Comparison of ENCODE assay signal across 2 cellular contexts in the genomic region with DNA sequence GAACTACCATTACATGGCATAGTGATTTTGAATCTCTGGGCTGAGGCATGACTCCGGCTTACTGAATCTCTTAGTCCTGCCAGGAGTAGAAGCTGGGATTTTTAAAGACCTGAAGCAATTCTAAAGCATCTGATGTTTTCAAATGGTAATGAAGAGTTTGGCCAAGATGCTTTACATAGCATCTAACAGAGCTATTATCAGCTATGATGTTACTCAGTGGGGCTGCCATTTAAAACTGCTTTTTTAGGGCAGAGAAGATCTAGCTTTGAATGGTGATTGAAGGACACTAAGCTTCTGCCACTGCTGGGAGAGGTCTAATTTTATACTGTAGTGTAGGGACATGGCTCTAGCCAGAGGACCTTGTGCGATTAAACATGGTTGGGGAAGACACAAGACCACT.
TF ChIP-seq lines count a peak whose summit lies in the region.

No MANE protein-coding gene starts in this region.

TF ChIP-seq in GM23338, 12 proteins besides CTCF, POLR2A, EP300 and RAD21:
- TF ChIP-seq EZH2 (IDR thresholded peaks at IDR 0.05; ENCODE audit: low read depth, unreplicated experiment) (no peak), NANOG (IDR thresholded peaks at IDR 0.05; ENCODE audit: borderline replicate concordance) (peak; percentile 29; the same call in 1 of the 2 replicates), JUNB (IDR thresholded peaks at IDR 0.05; ENCODE audit: unreplicated experiment) (no peak)
- TF ChIP-seq, protein P1, sequence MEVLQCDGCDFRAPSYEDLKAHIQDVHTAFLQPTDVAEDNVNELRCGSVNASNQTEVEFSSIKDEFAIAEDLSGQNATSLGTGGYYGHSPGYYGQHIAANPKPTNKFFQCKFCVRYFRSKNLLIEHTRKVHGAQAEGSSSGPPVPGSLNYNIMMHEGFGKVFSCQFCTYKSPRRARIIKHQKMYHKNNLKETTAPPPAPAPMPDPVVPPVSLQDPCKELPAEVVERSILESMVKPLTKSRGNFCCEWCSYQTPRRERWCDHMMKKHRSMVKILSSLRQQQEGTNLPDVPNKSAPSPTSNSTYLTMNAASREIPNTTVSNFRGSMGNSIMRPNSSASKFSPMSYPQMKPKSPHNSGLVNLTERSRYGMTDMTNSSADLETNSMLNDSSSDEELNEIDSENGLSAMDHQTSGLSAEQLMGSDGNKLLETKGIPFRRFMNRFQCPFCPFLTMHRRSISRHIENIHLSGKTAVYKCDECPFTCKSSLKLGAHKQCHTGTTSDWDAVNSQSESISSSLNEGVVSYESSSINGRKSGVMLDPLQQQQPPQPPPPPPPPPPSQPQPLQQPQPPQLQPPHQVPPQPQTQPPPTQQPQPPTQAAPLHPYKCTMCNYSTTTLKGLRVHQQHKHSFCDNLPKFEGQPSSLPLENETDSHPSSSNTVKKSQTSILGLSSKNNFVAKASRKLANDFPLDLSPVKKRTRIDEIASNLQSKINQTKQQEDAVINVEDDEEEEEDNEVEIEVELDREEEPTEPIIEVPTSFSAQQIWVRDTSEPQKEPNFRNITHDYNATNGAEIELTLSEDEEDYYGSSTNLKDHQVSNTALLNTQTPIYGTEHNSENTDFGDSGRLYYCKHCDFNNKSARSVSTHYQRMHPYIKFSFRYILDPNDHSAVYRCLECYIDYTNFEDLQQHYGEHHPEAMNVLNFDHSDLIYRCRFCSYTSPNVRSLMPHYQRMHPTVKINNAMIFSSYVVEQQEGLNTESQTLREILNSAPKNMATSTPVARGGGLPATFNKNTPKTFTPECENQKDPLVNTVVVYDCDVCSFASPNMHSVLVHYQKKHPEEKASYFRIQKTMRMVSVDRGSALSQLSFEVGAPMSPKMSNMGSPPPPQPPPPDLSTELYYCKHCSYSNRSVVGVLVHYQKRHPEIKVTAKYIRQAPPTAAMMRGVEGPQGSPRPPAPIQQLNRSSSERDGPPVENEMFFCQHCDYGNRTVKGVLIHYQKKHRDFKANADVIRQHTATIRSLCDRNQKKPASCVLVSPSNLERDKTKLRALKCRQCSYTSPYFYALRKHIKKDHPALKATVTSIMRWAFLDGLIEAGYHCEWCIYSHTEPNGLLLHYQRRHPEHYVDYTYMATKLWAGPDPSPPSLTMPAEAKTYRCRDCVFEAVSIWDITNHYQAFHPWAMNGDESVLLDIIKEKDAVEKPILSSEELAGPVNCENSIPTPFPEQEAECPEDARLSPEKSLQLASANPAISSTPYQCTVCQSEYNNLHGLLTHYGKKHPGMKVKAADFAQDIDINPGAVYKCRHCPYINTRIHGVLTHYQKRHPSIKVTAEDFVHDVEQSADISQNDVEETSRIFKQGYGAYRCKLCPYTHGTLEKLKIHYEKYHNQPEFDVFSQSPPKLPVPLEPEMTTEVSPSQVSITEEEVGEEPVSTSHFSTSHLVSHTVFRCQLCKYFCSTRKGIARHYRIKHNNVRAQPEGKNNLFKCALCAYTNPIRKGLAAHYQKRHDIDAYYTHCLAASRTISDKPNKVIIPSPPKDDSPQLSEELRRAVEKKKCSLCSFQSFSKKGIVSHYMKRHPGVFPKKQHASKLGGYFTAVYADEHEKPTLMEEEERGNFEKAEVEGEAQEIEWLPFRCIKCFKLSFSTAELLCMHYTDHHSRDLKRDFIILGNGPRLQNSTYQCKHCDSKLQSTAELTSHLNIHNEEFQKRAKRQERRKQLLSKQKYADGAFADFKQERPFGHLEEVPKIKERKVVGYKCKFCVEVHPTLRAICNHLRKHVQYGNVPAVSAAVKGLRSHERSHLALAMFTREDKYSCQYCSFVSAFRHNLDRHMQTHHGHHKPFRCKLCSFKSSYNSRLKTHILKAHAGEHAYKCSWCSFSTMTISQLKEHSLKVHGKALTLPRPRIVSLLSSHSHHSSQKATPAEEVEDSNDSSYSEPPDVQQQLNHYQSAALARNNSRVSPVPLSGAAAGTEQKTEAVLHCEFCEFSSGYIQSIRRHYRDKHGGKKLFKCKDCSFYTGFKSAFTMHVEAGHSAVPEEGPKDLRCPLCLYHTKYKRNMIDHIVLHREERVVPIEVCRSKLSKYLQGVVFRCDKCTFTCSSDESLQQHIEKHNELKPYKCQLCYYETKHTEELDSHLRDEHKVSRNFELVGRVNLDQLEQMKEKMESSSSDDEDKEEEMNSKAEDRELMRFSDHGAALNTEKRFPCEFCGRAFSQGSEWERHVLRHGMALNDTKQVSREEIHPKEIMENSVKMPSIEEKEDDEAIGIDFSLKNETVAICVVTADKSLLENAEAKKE (CRISPR knock-in tag; IDR thresholded peaks at IDR 0.05): peak; percentile 70
TF ChIP-seq in GM23338: peak in this region for 2.

TF ChIP-seq in H1, 55 proteins besides CTCF, POLR2A, EP300 and RAD21:
- peak; percentile 62 for TF ChIP-seq NANOG (IDR thresholded peaks at IDR 0.05; ENCODE audit: insufficient read depth, low read depth, low read length, poor library complexity, severe bottlenecking)
- no peak for TF ChIP-seq TAF7 (optimal IDR thresholded peaks at IDR 0.05; ENCODE audit: borderline replicate concordance, low read depth, low read length)
